In genomic region chr1:206538086-206538781, GRCh38 we compare ENCODE assay signal across 21 cellular contexts. TPM values are rescaled to one million over a fixed set of nuclear protein-coding genes. Genes with fewer than 3 reads are reported as not detected.
DNase-seq lines count a peak whose midpoint lies in the region; ATAC-seq, FAIRE-seq and TF ChIP-seq lines count a peak whose summit lies in the region.
"Had no signal": no experiment of that assay in that cellular context is flagged by ENCODE, and none has a peak within 500 bp of the region (broad histone marks: within the 10 kb centered on the region; RNA-seq: fewer than 3 reads in every experiment).

No MANE protein-coding gene starts in this region.

- H3K36me3 ChIP-seq in HEK293 (ENCODE audit: control insufficient read depth in 2 of 2, insufficient read depth in 1 of 2, low read length in 2 of 2) = no peaks in the 10 kb centered on the region
- H3K36me3 ChIP-seq in K562 (ENCODE audit: control insufficient read depth, insufficient read depth, low read length) = no peaks in the 10 kb centered on the region

- H3K4me1 Mint-ChIP-seq in activated CD4-positive, alpha-beta T cell treated with anti-CD3 and anti-CD28 coated beads, Interleukin-2, amount 10 ng/mL, durations not matched to agents 24 days and 14 days = peaks cover 7% of the 10 kb centered on the region
- peaks cover 9 to 23% of the 10 kb centered on the region in 2 donors for H3K4me1 Mint-ChIP-seq in stimulated activated naive B cell treated with anti-CD40 and anti-IgM and Interleukin-4, amounts not matched to agents 10 μg/mL and 1 μg/mL and 100 μg/mL, for 72 hours
- H3K4me1 Mint-ChIP-seq: CD14-positive monocyte had no signal

- TF ChIP-seq EP300 in K562 (IDR thresholded peaks at IDR 0.05; ENCODE audit: low read length) = no peak

- no peaks in the 10 kb centered on the region for H3K4me1 ChIP-seq in HEK293 (ENCODE audit: control insufficient read depth, insufficient read depth, low read length)
- no peaks in the 10 kb centered on the region for H3K4me1 ChIP-seq in K562 (replicated peaks in 1 of 2; ENCODE audit: control insufficient read depth in 2 of 2, insufficient read depth in 2 of 2, low read length in 2 of 2)

- H3K36me3 Mint-ChIP-seq in activated CD4-positive, alpha-beta T cell treated with anti-CD3 and anti-CD28 coated beads, Interleukin-2, amount 10 ng/mL, durations not matched to agents 24 days and 14 days (ENCODE audit: low read depth) = no peaks in the 10 kb centered on the region
- peaks cover 3 to 8% of the 10 kb centered on the region in 2 donors for H3K36me3 Mint-ChIP-seq in stimulated activated naive B cell treated with anti-CD40 and anti-IgM and Interleukin-4, amounts not matched to agents 10 μg/mL and 1 μg/mL and 100 μg/mL, for 72 hours

- H3K4me3 ChIP-seq in HEK293 (ENCODE audit: low read depth, low read length) = no peak overlapping the region
- H3K4me3 ChIP-seq in K562 = no peak overlapping the region
- H3K4me3 ChIP-seq: GM23248, SK-N-MC had no signal

- 17% methylated on average over 6 of the region's 6 CpGs for WGBS in K562 (ENCODE audit: insufficient coverage, low coverage, missing lambda C conversion rate)

- in situ Hi-C loops in K562 (cut with MboI) = no loop called here

- H3K9ac ChIP-seq in K562 (ENCODE audit: insufficient read depth in 1 of 2, low read depth in 2 of 2, low read length in 2 of 2) = no peak overlapping the region
- H3K9ac ChIP-seq: GM23248 had no signal

- H3K27ac Mint-ChIP-seq in activated CD4-positive, alpha-beta T cell treated with anti-CD3 and anti-CD28 coated beads, Interleukin-2, amount 10 ng/mL, durations not matched to agents 24 days and 14 days = peak overlapping the region; percentile 35
- H3K27ac Mint-ChIP-seq in stimulated activated naive B cell treated with anti-CD40 and anti-IgM and Interleukin-4, amounts not matched to agents 10 μg/mL and 1 μg/mL and 100 μg/mL, for 72 hours = peak overlapping the region; percentile 75

- TF ChIP-seq RAD21 in K562 (CRISPR knock-in tag; conservative IDR thresholded peaks at IDR 0.05 in 1 of 2, IDR thresholded peaks at IDR 0.05 in 1 of 2) = no peak

- H2AFZ ChIP-seq in K562 (ENCODE audit: low read depth, low read length) = no peak overlapping the region
- H2AFZ ChIP-seq: GM23248 had no signal

- no peaks in the 10 kb centered on the region for H3K79me2 ChIP-seq in K562 (ENCODE audit: control insufficient read depth, insufficient read depth, low read length)

- H3K9me1 ChIP-seq in K562 (ENCODE audit: control insufficient read depth, insufficient read depth, low read length) = no peaks in the 10 kb centered on the region

- peaks cover 5 to 30% of the 10 kb centered on the region in 2 experiments; a peak in 4 of 5 replicates for H3K27me3 ChIP-seq in K562 (ENCODE audit: control insufficient read depth in 2 of 2, insufficient read depth in 2 of 2, low read length in 2 of 2)

- H4K20me1 ChIP-seq in K562 (replicated peaks; ENCODE audit: control insufficient read depth, insufficient read depth, low read length) = no peaks in the 10 kb centered on the region

- POLR2A ChIA-PET in HEK293 (lab: Yijun Ruan, JAX) (interaction anchor here (0.6 kb wide), 1 partner anchor 380 kb away, joined by 3 read pairs; no protein-coding TSS in a partner anchor), K562 (lab: Yijun Ruan, JAX) (interaction anchor here (0.6 to 1.2 kb wide), 3 partner anchors 9 to 131 kb away, joined by 3 to 4 read pairs (median 3); no protein-coding TSS in a partner anchor)

- TF ChIP-seq CTCF in HEK293 (tag by site-specific recombination; IDR thresholded peaks at IDR 0.05) (no peak), K562 (IDR thresholded peaks at IDR 0.05 in 2 of 3, conservative IDR thresholded peaks at IDR 0.05 in 1 of 3; ENCODE audit: insufficient read depth in 2 of 3, low read depth in 1 of 3, low read length in 3 of 3) (no peak)

- no peaks in the 10 kb centered on the region for H3K9me3 Mint-ChIP-seq in activated CD4-positive, alpha-beta T cell treated with anti-CD3 and anti-CD28 coated beads, Interleukin-2, amount 10 ng/mL, durations not matched to agents 24 days and 14 days
- H3K9me3 Mint-ChIP-seq in stimulated activated naive B cell treated with anti-CD40 and anti-IgM and Interleukin-4, amounts not matched to agents 10 μg/mL and 1 μg/mL and 100 μg/mL, for 72 hours = no peaks in the 10 kb centered on the region

- DNase-seq in activated CD4-positive, alpha-beta T cell treated with anti-CD3 and anti-CD28 coated beads, Interleukin-2, amount 10 ng/mL, durations not matched to agents 24 days and 14 days = no peak
- DNase-seq in activated CD4-positive, alpha-beta T cell treated with anti-CD3 and anti-CD28 coated beads, Interleukin-2, amount 50 U/mL, for 4 hours = no peak
- DNase-seq in K562 (ENCODE audit: extremely low read depth in 1 of 4, low spot score in 3 of 4) (no peak), cerebellum (ENCODE audit: low spot score) (no peak)
- DNase-seq in stimulated activated naive B cell treated with anti-CD40 and anti-IgM and Interleukin-4, amounts not matched to agents 10 μg/mL and 1 μg/mL and 100 μg/mL, for 72 hours = no peak
- DNase-seq in activated CD8-positive, alpha-beta memory T cell treated with anti-CD3 and anti-CD28 coated beads, Interleukin-2, amount 50 U/mL, for 48 hours = no peak
- DNase-seq: 8988T, DMS 273 treated with DMSO at 0.1 percent for 48 hours, GF-D8, GM23248, HCEC 1CT, NCI-H1436 treated with DMSO at 0.1 percent for 48 hours, NCI-H2081, NCI-H510A, NCI-H774, PC-3 had no signal

- H3K27ac ChIP-seq in HEK293 (ENCODE audit: extremely low read depth, low read depth, low read length) = no peak overlapping the region
- no peak overlapping the region for H3K27ac ChIP-seq in K562 (ENCODE audit: extremely low read depth, low read depth, low read length)
- H3K27ac ChIP-seq: GM23248, SK-N-MC had no signal

- H3K4me3 Mint-ChIP-seq in activated CD4-positive, alpha-beta T cell treated with anti-CD3 and anti-CD28 coated beads, Interleukin-2, amount 10 ng/mL, durations not matched to agents 24 days and 14 days = no peak overlapping the region
- no peak overlapping the region for H3K4me3 Mint-ChIP-seq in stimulated activated naive B cell treated with anti-CD40 and anti-IgM and Interleukin-4, amounts not matched to agents 10 μg/mL and 1 μg/mL and 100 μg/mL, for 72 hours
- H3K4me3 Mint-ChIP-seq: CD14-positive monocyte had no signal

- BruUV-seq in K562 (replicated peaks; lab: Mats Ljungman, UMichigan) = no TSS peak

- CTCF ChIA-PET in HEK293 (lab: Yijun Ruan, JAX) = interaction anchor here (0.6 to 0.8 kb wide), 2 partner anchors 69 to 126 kb away, joined by 3 read pairs; no protein-coding TSS in a partner anchor
- CTCF ChIA-PET in K562 (lab: Yijun Ruan, JAX; ENCODE audit: low intra/inter-chr PET ratio) = no interaction called here

- FAIRE-seq in K562 (lab: Jason Lieb, UNC) = no peak
- FAIRE-seq: GM12891 had no signal

- no peak overlapping the region for H3K4me2 ChIP-seq in K562 (ENCODE audit: insufficient read depth, low read length)

- TF ChIP-seq POLR2A in K562 (conservative IDR thresholded peaks at IDR 0.05) = no peak

- no peaks in the 10 kb centered on the region for H3K9me3 ChIP-seq in HEK293 (ENCODE audit: control insufficient read depth, insufficient read depth, low read depth, low read length)
- no peaks in the 10 kb centered on the region for H3K9me3 ChIP-seq in K562 (replicated peaks; ENCODE audit: control insufficient read depth, insufficient read depth, low read depth, low read length)

- H3K27me3 Mint-ChIP-seq in activated CD4-positive, alpha-beta T cell treated with anti-CD3 and anti-CD28 coated beads, Interleukin-2, amount 10 ng/mL, durations not matched to agents 24 days and 14 days = peaks cover 3% of the 10 kb centered on the region
- peaks cover 0 to 5% of the 10 kb centered on the region in 2 donors for H3K27me3 Mint-ChIP-seq in stimulated activated naive B cell treated with anti-CD40 and anti-IgM and Interleukin-4, amounts not matched to agents 10 μg/mL and 1 μg/mL and 100 μg/mL, for 72 hours

- 0 out of 3 replicates have a peak, but pooled peaks have one; percentile 30 for ATAC-seq in K562
- ATAC-seq in stimulated activated naive B cell treated with anti-CD40 and anti-IgM and Interleukin-4, amounts not matched to agents 10 μg/mL and 1 μg/mL and 100 μg/mL, for 72 hours (replicated peaks) = peak; percentile 56 to 65
- ATAC-seq in HG02588 (IDR thresholded peaks at IDR 0.05; ENCODE audit: unreplicated experiment) = no peak
- ATAC-seq: PC-3 had no signal

- intact Hi-C loops in activated CD4-positive, alpha-beta T cell treated with anti-CD3 and anti-CD28 coated beads, Interleukin-2, amount 10 ng/mL, durations not matched to agents 24 days and 14 days (cut with micrococcal nuclease) = no loop called here
- intact Hi-C loops in K562 (cut with micrococcal nuclease) = no loop called here

TF ChIP-seq in HEK293, 187 proteins besides CTCF, POLR2A, EP300 and RAD21:
- TF ChIP-seq ZNF140 (tag by site-specific recombination; IDR thresholded peaks at IDR 0.05) (no peak), ZBTB48 (tag by site-specific recombination; IDR thresholded peaks at IDR 0.05) (0 out of 2 replicates have a peak, but pooled peaks have one; percentile 43)

TF ChIP-seq in K562, 482 proteins besides CTCF, POLR2A, EP300 and RAD21 (continues in another document):
- TF ChIP-seq CBFA2T2 (conservative IDR thresholded peaks at IDR 0.05) = no peak
- TF ChIP-seq EWSR1 (IDR thresholded peaks at IDR 0.05; ENCODE audit: borderline replicate concordance, low read depth, partially characterized antibody) = no peak
- no peak for TF ChIP-seq CBX2 (IDR thresholded peaks at IDR 0.05; ENCODE audit: insufficient read depth, low read length, poor library complexity, severe bottlenecking)

RNA-seq across cellular contexts. Expression of gene RASSF5, which starts 30.9 kb away (rescaled TPM):
- 193 and 196 TPM in 2 replicates for total RNA-seq in activated CD4-positive, alpha-beta T cell treated with anti-CD3 and anti-CD28 coated beads, Interleukin-2, amount 10 ng/mL, durations not matched to agents 24 days and 14 days
- 17.2 and 26.4 TPM in 2 replicates for total RNA-seq in K562 (2011; cell fraction: chromatin; rRNA removed; ENCODE audit: low replicate concordance)
- 14.7 and 19.2 TPM in 2 replicates for total RNA-seq in K562 (2011; cell fraction: nucleolus; rRNA removed)
- total RNA-seq in K562 (2011; cell fraction: nucleoplasm; rRNA removed) = 15.8 and 17.7 TPM in 2 replicates
- total RNA-seq in K562 (2014; rRNA removed) (25.2 and 32.1 TPM in 2 replicates), K562 (2014; rRNA removed; fragmentation: Illumina TruSeq; extraction: Trizol) (20.3 and 21.7 TPM in 2 replicates), K562 (2015; rRNA removed; fragmentation: Illumina TruSeq; extraction: Trizol) (26.7 and 28.5 TPM in 2 replicates), K562 (2021) (35.2 and 38.1 TPM in 2 replicates), cerebellum (2.7 TPM)
- polyA plus RNA-seq in K562 (2011; rRNA removed) (20.8 and 42.4 TPM in 2 replicates), K562 (2014; fragmentation: Illumina TruSeq; extraction: Trizol) (36.1 and 41.0 TPM in 2 replicates), K562 (2014; fragmentation: Nextera tagmentation; extraction: Ambion mirVana) (1 to 10 TPM; 6.1 to 6.9 TPM), K562 (2014; rRNA removed) (27.4 and 27.9 TPM in 2 replicates)
- 24.2 and 36.3 TPM in 2 replicates for polyA plus RNA-seq in K562 (2011; cell fraction: cytosol; rRNA removed)
- polyA plus RNA-seq in K562 (2011; cell fraction: nucleus; rRNA removed) = 58.6 and 70.3 TPM in 2 replicates
- polyA plus RNA-seq in K562 (2012) = 33.6 and 70.4 TPM in 2 replicates
- 24.4 and 42.9 TPM in 2 replicates for polyA minus RNA-seq in K562 (2011; rRNA and poly(A)+ RNA removed)
- 19.2 and 30.5 TPM in 2 replicates for polyA minus RNA-seq in K562 (2011; cell fraction: cytosol; rRNA and poly(A)+ RNA removed)
- polyA minus RNA-seq in K562 (2011; cell fraction: nucleus; rRNA and poly(A)+ RNA removed) = 23.4 and 57.9 TPM in 2 replicates
